ENCODE assay signal across 12 cellular contexts in genomic region chr22:49208768-49209252, GRCh38.
DNase-seq lines count a peak whose midpoint lies in the region; ATAC-seq and TF ChIP-seq lines count a peak whose summit lies in the region.
"Had no signal": no experiment of that assay in that cellular context is flagged by ENCODE, and none has a peak within 500 bp of the region (broad histone marks: within the 10 kb centered on the region; RNA-seq: fewer than 3 reads in every experiment).

No MANE protein-coding gene starts in this region.

- DNase-seq in activated CD8-positive, alpha-beta T cell treated with anti-CD3 and anti-CD28 coated beads for 36 hours: peak; percentile 9
- no peak for DNase-seq in activated CD8-positive, alpha-beta T cell treated with anti-CD3 and anti-CD28 coated beads, Interleukin-2, amount 10 ng/mL, durations not matched to agents 7 days and 5 days
- DNase-seq in iPS-NIHi11 (ENCODE audit: low spot score): peak; percentile 83
- peak; percentile 20 for DNase-seq in sigmoid colon
- no peak for DNase-seq in NOMO-1 (lab: John Stamatoyannopoulos, UW; ENCODE audit: unreplicated experiment in 2 of 2)
- DNase-seq in NOMO-1 treated with dmso at 0.1 percent for 144 hours (lab: John Stamatoyannopoulos, UW; ENCODE audit: unreplicated experiment): no peak
- DNase-seq in GM10266 (ENCODE audit: extremely low spot score): no peak
- DNase-seq: NCI-H1694, NCI-H526 had no signal

- H3K4me3 ChIP-seq in sigmoid colon: no peak overlapping the region
- H3K4me3 ChIP-seq: smooth muscle cell had no signal

- TF ChIP-seq EP300 in sigmoid colon (IDR thresholded peaks at IDR 0.05): no peak

- TF ChIP-seq CTCF in activated CD8-positive, alpha-beta T cell treated with anti-CD3 and anti-CD28 coated beads for 36 hours (IDR thresholded peaks at IDR 0.05): no peak
- TF ChIP-seq CTCF in sigmoid colon (IDR thresholded peaks at IDR 0.05): no peak
- no peak for TF ChIP-seq CTCF in GM10266 (IDR thresholded peaks at IDR 0.05; ENCODE audit: control insufficient read depth, insufficient read depth, low read depth, missing control alignments)

- POLR2A ChIA-PET in activated CD8-positive, alpha-beta T cell treated with anti-CD3 and anti-CD28 coated beads for 36 hours (lab: Charles Lee): no interaction called here
- POLR2A ChIA-PET in activated CD8-positive, alpha-beta T cell treated with anti-CD3 and anti-CD28 coated beads, Interleukin-2, amount 10 ng/mL, durations not matched to agents 7 days and 5 days (lab: Charles Lee): no interaction called here

- no peaks in the 10 kb centered on the region for H3K27me3 Mint-ChIP-seq in activated CD8-positive, alpha-beta T cell treated with anti-CD3 and anti-CD28 coated beads for 36 hours
- H3K27me3 Mint-ChIP-seq in activated CD8-positive, alpha-beta T cell treated with anti-CD3 and anti-CD28 coated beads, Interleukin-2, amount 10 ng/mL, durations not matched to agents 7 days and 5 days (ENCODE audit: low read depth): no peaks in the 10 kb centered on the region

- no peaks in the 10 kb centered on the region for H3K36me3 Mint-ChIP-seq in activated CD8-positive, alpha-beta T cell treated with anti-CD3 and anti-CD28 coated beads for 36 hours (ENCODE audit: low read depth)
- no peaks in the 10 kb centered on the region for H3K36me3 Mint-ChIP-seq in activated CD8-positive, alpha-beta T cell treated with anti-CD3 and anti-CD28 coated beads, Interleukin-2, amount 10 ng/mL, durations not matched to agents 7 days and 5 days (ENCODE audit: low read depth)

- H3K36me3 ChIP-seq in sigmoid colon: no peaks in the 10 kb centered on the region
- H3K36me3 ChIP-seq: neutrophil had no signal

- CTCF ChIA-PET in activated CD8-positive, alpha-beta T cell treated with anti-CD3 and anti-CD28 coated beads for 36 hours (lab: Charles Lee): no interaction called here
- CTCF ChIA-PET in activated CD8-positive, alpha-beta T cell treated with anti-CD3 and anti-CD28 coated beads, Interleukin-2, amount 10 ng/mL, durations not matched to agents 7 days and 5 days (lab: Charles Lee): no interaction called here

- intact Hi-C loops in activated CD8-positive, alpha-beta T cell treated with anti-CD3 and anti-CD28 coated beads for 36 hours (cut with micrococcal nuclease): no loop called here
- intact Hi-C loops in sigmoid colon (cut with DNase I): no loop called here

- no peak overlapping the region for H3K4me3 Mint-ChIP-seq in activated CD8-positive, alpha-beta T cell treated with anti-CD3 and anti-CD28 coated beads for 36 hours
- no peak overlapping the region for H3K4me3 Mint-ChIP-seq in activated CD8-positive, alpha-beta T cell treated with anti-CD3 and anti-CD28 coated beads, Interleukin-2, amount 10 ng/mL, durations not matched to agents 7 days and 5 days

- H3K4me1 ChIP-seq in sigmoid colon: no peaks in the 10 kb centered on the region

- H3K27me3 ChIP-seq in sigmoid colon: peaks cover 0 to 49% (median 0%) of the 10 kb centered on the region in 3 donors
- H3K27me3 ChIP-seq: neutrophil had no signal

- no peak overlapping the region for H3K27ac ChIP-seq in sigmoid colon
- H3K27ac ChIP-seq: neutrophil had no signal

- no peaks in the 10 kb centered on the region for H3K9me3 Mint-ChIP-seq in activated CD8-positive, alpha-beta T cell treated with anti-CD3 and anti-CD28 coated beads for 36 hours
- H3K9me3 Mint-ChIP-seq in activated CD8-positive, alpha-beta T cell treated with anti-CD3 and anti-CD28 coated beads, Interleukin-2, amount 10 ng/mL, durations not matched to agents 7 days and 5 days (ENCODE audit: insufficient read depth): no peaks in the 10 kb centered on the region

- no peak for ATAC-seq in activated CD8-positive, alpha-beta T cell treated with anti-CD3 and anti-CD28 coated beads for 36 hours
- ATAC-seq in activated CD8-positive, alpha-beta T cell treated with anti-CD3 and anti-CD28 coated beads, Interleukin-2, amount 10 ng/mL, durations not matched to agents 7 days and 5 days: no peak

- TF ChIP-seq POLR2A in sigmoid colon (IDR thresholded peaks at IDR 0.05): no peak

- no peaks in the 10 kb centered on the region for H3K4me1 Mint-ChIP-seq in activated CD8-positive, alpha-beta T cell treated with anti-CD3 and anti-CD28 coated beads for 36 hours (ENCODE audit: low read depth)
- no peaks in the 10 kb centered on the region for H3K4me1 Mint-ChIP-seq in activated CD8-positive, alpha-beta T cell treated with anti-CD3 and anti-CD28 coated beads, Interleukin-2, amount 10 ng/mL, durations not matched to agents 7 days and 5 days (ENCODE audit: low read depth)

- no peaks in the 10 kb centered on the region for H3K9me3 ChIP-seq in sigmoid colon
- H3K9me3 ChIP-seq: neutrophil had no signal

- WGBS in sigmoid colon, 2 donors: 60 to 63% methylated on average over 15 of the region's 15 CpGs

- H3K27ac Mint-ChIP-seq in activated CD8-positive, alpha-beta T cell treated with anti-CD3 and anti-CD28 coated beads for 36 hours: no peak overlapping the region
- H3K27ac Mint-ChIP-seq in activated CD8-positive, alpha-beta T cell treated with anti-CD3 and anti-CD28 coated beads, Interleukin-2, amount 10 ng/mL, durations not matched to agents 7 days and 5 days: no peak overlapping the region

TF ChIP-seq in PFSK-1, 5 proteins besides CTCF, POLR2A, EP300 and RAD21:
- TF ChIP-seq FOXP2 (optimal IDR thresholded peaks at IDR 0.05; ENCODE audit: borderline replicate concordance, extremely low read depth, extremely low read length, insufficient read depth) (no peak), POLR2AphosphoS5 (IDR thresholded peaks at IDR 0.05; ENCODE audit: low read depth, low read length) (no peak), REST (IDR thresholded peaks at IDR 0.05; ENCODE audit: insufficient read depth in 1 of 2, low read depth in 2 of 2, low read length in 2 of 2) (peak; percentile 76 to 89), TAF1 (IDR thresholded peaks at IDR 0.05; ENCODE audit: borderline replicate concordance, insufficient read depth, low read length) (no peak), SIN3A (IDR thresholded peaks at IDR 0.05; ENCODE audit: borderline replicate concordance, insufficient read depth, low read length) (no peak)

Comparison
In these comparisons a context has a peak if more than half of its experiments do, and no peak if none do; other contexts are left out.
1. DNase-seq: peak in activated CD8-positive, alpha-beta T cell treated with anti-CD3 and anti-CD28 coated beads for 36 hours (single experiment), iPS-NIHi11 (single experiment) and sigmoid colon (single experiment); none in activated CD8-positive, alpha-beta T cell treated with anti-CD3 and anti-CD28 coated beads, Interleukin-2, amount 10 ng/mL, durations not matched to agents 7 days and 5 days (single experiment), NOMO-1 (0 of 2), NOMO-1 treated with dmso at 0.1 percent for 144 hours (single experiment) and GM10266 (single experiment).